ENCODE assay signal across 8 cellular contexts in the genomic region with DNA sequence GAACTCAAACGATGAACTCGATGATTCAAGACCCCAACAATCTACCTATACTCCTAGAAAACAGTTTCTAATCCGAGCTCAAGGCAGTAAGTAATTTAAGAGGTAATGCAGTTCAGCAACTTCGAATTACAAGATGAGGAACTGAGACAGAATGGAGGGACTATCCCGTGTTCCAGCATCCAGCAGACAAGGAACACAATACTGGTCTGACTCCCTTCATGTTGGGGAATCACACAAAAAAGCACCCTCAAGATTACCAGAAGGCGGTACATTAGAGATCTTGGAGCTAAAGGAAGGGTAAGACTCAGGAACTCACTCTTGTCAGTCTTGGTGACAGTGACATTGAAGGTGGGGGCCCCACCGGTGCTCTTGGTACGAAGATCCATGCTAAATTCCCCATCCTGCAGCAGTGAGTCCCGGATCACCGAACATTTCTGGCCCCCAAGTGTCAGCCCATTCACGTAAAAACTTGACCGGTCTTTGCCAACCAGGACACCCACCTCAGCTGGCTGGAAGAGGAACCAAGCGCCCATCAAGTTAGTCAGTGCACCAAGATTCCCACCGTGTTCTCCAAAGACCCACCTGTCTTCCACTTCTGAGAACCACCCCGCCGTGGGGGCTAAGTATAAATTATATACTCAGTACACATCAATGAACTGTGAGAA. TPM values are rescaled to one million over a fixed set of nuclear protein-coding genes. Genes with fewer than 3 reads are reported as not detected.
A peak's percentile ranks its signal among the peaks of the same experiment; 100 is the strongest.
DNase-seq lines count a peak whose midpoint lies in the region; ATAC-seq and TF ChIP-seq lines count a peak whose summit lies in the region.

No MANE protein-coding gene starts in this region.

- H3K27me3 ChIP-seq in MM.1S (replicated peaks; ENCODE audit: insufficient read depth, low read length) (no peaks in the 10 kb centered on the region), duodenal mucosa (ENCODE audit: control insufficient read depth in 1 of 2, insufficient read depth in 2 of 2, low read length in 2 of 2) (no peaks in the 10 kb centered on the region)

- H3K4me1 Mint-ChIP-seq in CD14-positive monocyte: peaks cover 70% of the 10 kb centered on the region
- peaks cover 47% of the 10 kb centered on the region for H3K4me1 Mint-ChIP-seq in nephron progenitor cell

- H3K27me3 Mint-ChIP-seq in CD14-positive monocyte (ENCODE audit: low read depth in 3 of 3) (peaks cover 2 to 8% (median 3%) of the 10 kb centered on the region in 3 donors), nephron progenitor cell (ENCODE audit: low read depth, poor library complexity) (no peaks in the 10 kb centered on the region)

- peaks cover 46% of the 10 kb centered on the region for H3K4me1 ChIP-seq in MM.1S (ENCODE audit: low read length)
- H3K4me1 ChIP-seq in duodenal mucosa (ENCODE audit: control insufficient read depth in 1 of 2, insufficient read depth in 2 of 2, low read length in 2 of 2): peaks cover 60 to 69% of the 10 kb centered on the region in 2 donors

- H3K4me3 ChIP-seq in MM.1S (ENCODE audit: low read length): peak overlapping the region; percentile 99
- H3K4me3 ChIP-seq in duodenal mucosa (ENCODE audit: low read depth in 1 of 2, low read length in 2 of 2): peak overlapping the region; percentile 98 to 99

- H3K4me3 Mint-ChIP-seq in CD14-positive monocyte: peak overlapping the region; percentile 96 to 97
- peak overlapping the region; percentile 99 for H3K4me3 Mint-ChIP-seq in nephron progenitor cell

- H3K79me2 ChIP-seq in MM.1S (ENCODE audit: low read length): peaks cover 74% of the 10 kb centered on the region

- peak overlapping the region; percentile 95 for H3K4me2 ChIP-seq in MM.1S (ENCODE audit: low read depth, low read length)

- H4K20me1 ChIP-seq in MM.1S (ENCODE audit: insufficient read depth, low read length): peaks cover 28% of the 10 kb centered on the region

- H3K9ac ChIP-seq in MM.1S (ENCODE audit: low read length) (peak overlapping the region; percentile 99), duodenal mucosa (ENCODE audit: low read depth in 1 of 2, low read length in 2 of 2) (peak overlapping the region; percentile 70 to 99)

- no peaks in the 10 kb centered on the region for H3K36me3 ChIP-seq in MM.1S (replicated peaks; ENCODE audit: insufficient read depth, low read length)
- peaks cover 25 to 41% of the 10 kb centered on the region in 2 donors for H3K36me3 ChIP-seq in duodenal mucosa (ENCODE audit: control insufficient read depth in 1 of 2, insufficient read depth in 2 of 2, low read length in 2 of 2)

- H3K9me3 ChIP-seq in MM.1S (replicated peaks; ENCODE audit: insufficient read depth, low read length): no peaks in the 10 kb centered on the region
- H3K9me3 ChIP-seq in duodenal mucosa (ENCODE audit: control insufficient read depth in 1 of 2, low read length in 2 of 2): no peaks in the 10 kb centered on the region

- peaks cover 75% of the 10 kb centered on the region for H3F3A ChIP-seq in MM.1S (ENCODE audit: insufficient read depth, low read length)

- peaks cover 44 to 51% of the 10 kb centered on the region in 2 donors for H3K36me3 Mint-ChIP-seq in CD14-positive monocyte
- H3K36me3 Mint-ChIP-seq in nephron progenitor cell (ENCODE audit: low read depth): peaks cover 33% of the 10 kb centered on the region

- TF ChIP-seq CTCF in CD14-positive monocyte (IDR thresholded peaks at IDR 0.05) (no peak), MM.1S (IDR thresholded peaks at IDR 0.05; ENCODE audit: low read length) (no peak), nephron progenitor cell (IDR thresholded peaks at IDR 0.05) (no peak)

- intact Hi-C loops in CD14-positive monocyte (cut with micrococcal nuclease): loop anchor here in 1 of 2 donors (5.0 kb wide), 2 partner anchors 44 to 179 kb away; a partner anchor contains a TSS

- peak overlapping the region; percentile 54 for H3K27ac ChIP-seq in MM.1S (ENCODE audit: low read length)
- H3K27ac ChIP-seq in duodenal mucosa (ENCODE audit: low read depth, low read length): peak overlapping the region; percentile 44

- ATAC-seq in GM21737 (IDR thresholded peaks at IDR 0.05; ENCODE audit: unreplicated experiment) (no peak), HG03442 (IDR thresholded peaks at IDR 0.05; ENCODE audit: unreplicated experiment) (no peak)

- H3K9me2 ChIP-seq in MM.1S (replicated peaks; ENCODE audit: insufficient read depth, low read length): no peaks in the 10 kb centered on the region

- no peaks in the 10 kb centered on the region for H3K9me3 Mint-ChIP-seq in CD14-positive monocyte
- H3K9me3 Mint-ChIP-seq in nephron progenitor cell: no peaks in the 10 kb centered on the region

- no peak overlapping the region for H2AFZ ChIP-seq in MM.1S (ENCODE audit: low read length)

- no peak for DNase-seq in CD14-positive monocyte (ENCODE audit: low spot score)
- DNase-seq in MM.1S: no peak
- no peak for DNase-seq in nephron progenitor cell
- DNase-seq in NCI-H1694 treated with DMSO at 0.1 percent for 48 hours (lab: John Stamatoyannopoulos, UW): no peak
- DNase-seq in NCI-H446 (lab: John Stamatoyannopoulos, UW): no peak

- peak overlapping the region; percentile 95 to 99 (median 97) for H3K27ac Mint-ChIP-seq in CD14-positive monocyte
- peak overlapping the region; percentile 93 for H3K27ac Mint-ChIP-seq in nephron progenitor cell

RNA-seq across cellular contexts. Expression of a gene that starts 1.9 kb away (rescaled TPM):
- polyA plus RNA-seq in CD14-positive monocyte: 1,000 to 10,000 TPM; 1,582 to 1,613 TPM

RNA-seq across cellular contexts. Expression of a gene that starts 4.5 kb away (rescaled TPM):
- polyA plus RNA-seq in CD14-positive monocyte: under 1 TPM; 0.36 to 0.60 TPM

RNA-seq across cellular contexts. Expression of a gene that starts 6.4 kb away (rescaled TPM):
- 10 to 100 TPM; 17.2 to 20.6 TPM for polyA plus RNA-seq in CD14-positive monocyte

RNA-seq across cellular contexts. Expression of a gene that starts 6.6 kb away (rescaled TPM):
- polyA plus RNA-seq in CD14-positive monocyte: 100 to 1,000 TPM; 111 to 138 TPM

RNA-seq across cellular contexts. Expression of a gene that starts 14.4 kb away (rescaled TPM):
- under 1 TPM; 0.24 to 0.29 TPM for polyA plus RNA-seq in CD14-positive monocyte
